In genomic region chr2:164745012-164745797, GRCh38 we compare ENCODE assay signal across 32 cellular contexts.
DNase-seq lines count a peak whose midpoint lies in the region; ATAC-seq, FAIRE-seq and TF ChIP-seq lines count a peak whose summit lies in the region.
"Had no signal": no experiment of that assay in that cellular context is flagged by ENCODE, and none has a peak within 500 bp of the region (broad histone marks: within the 10 kb centered on the region; RNA-seq: fewer than 3 reads in every experiment).

No MANE protein-coding gene starts in this region.

- H3K36me3 Mint-ChIP-seq in stimulated activated memory B cell treated with anti-CD40 and anti-IgM and Interleukin-4, amounts not matched to agents 10 μg/mL and 1 μg/mL and 100 μg/mL, for 72 hours, result peaks cover 33% of the 10 kb centered on the region
- H3K36me3 Mint-ChIP-seq in CD4-positive, alpha-beta memory T cell, result no peaks in the 10 kb centered on the region
- H3K36me3 Mint-ChIP-seq: activated CD8-positive, alpha-beta memory T cell treated with anti-CD3 and anti-CD28 coated beads, Interleukin-2, amount 10 ng/mL, durations not matched to agents 7 days and 5 days; CD4-positive, CD25-positive, alpha-beta regulatory T cell; neural progenitor cell had no signal

- TF ChIP-seq EP300 in HepG2 (IDR thresholded peaks at IDR 0.05; ENCODE audit: low read depth in 2 of 2, low read length in 2 of 2), result peak in 1 of 2 experiments; percentile 47; a peak in 1 of 4 replicates
- no peak for TF ChIP-seq EP300 in HepG2 (CRISPR knock-in tag; IDR thresholded peaks at IDR 0.05; ENCODE audit: borderline replicate concordance)

- H3K27me3 ChIP-seq in OCI-LY3 (ENCODE audit: low read depth, low read length) (no peaks in the 10 kb centered on the region), HepG2 (ENCODE audit: control insufficient read depth in 1 of 2, insufficient read depth in 2 of 2, low read length in 2 of 2) (no peaks in the 10 kb centered on the region), colonic mucosa (no peaks in the 10 kb centered on the region)
- no peaks in the 10 kb centered on the region for H3K27me3 ChIP-seq in CD4-positive, alpha-beta memory T cell (ENCODE audit: insufficient read depth, low read length)
- H3K27me3 ChIP-seq: cardiac muscle cell, neural progenitor cell, testis had no signal

- POLR2A ChIA-PET in HepG2 (lab: Yijun Ruan, JAX), result no interaction called here
- POLR2A ChIA-PET in CD4-positive, alpha-beta memory T cell (lab: Charles Lee; ENCODE audit: partially characterized antibody), result no interaction called here

- in situ Hi-C loops in HepG2 (cut with HindIII; ENCODE audit: extremely low pct_ligation_motif_present, low pct_unique_long_range_greater_than_20kb), result no loop called here

- H3K9me3 ChIP-seq in OCI-LY3 (ENCODE audit: insufficient read depth, low read length) (no peaks in the 10 kb centered on the region), HepG2 (ENCODE audit: low read length) (no peaks in the 10 kb centered on the region), colonic mucosa (no peaks in the 10 kb centered on the region)
- no peaks in the 10 kb centered on the region for H3K9me3 ChIP-seq in CD4-positive, alpha-beta memory T cell (ENCODE audit: control insufficient read depth in 1 of 2, low read length in 2 of 2)
- H3K9me3 ChIP-seq: testis had no signal

- no peak for TF ChIP-seq CTCF in OCI-LY3 (IDR thresholded peaks at IDR 0.05; ENCODE audit: low read depth, low read length)
- no peak for TF ChIP-seq CTCF in HepG2 (CRISPR knock-in tag; IDR thresholded peaks at IDR 0.05)
- TF ChIP-seq CTCF in colonic mucosa (IDR thresholded peaks at IDR 0.05), result no peak

- CTCF ChIA-PET in HepG2 (lab: Yijun Ruan, JAX; ENCODE audit: low intra/inter-chr PET ratio, low total read pairs), result no interaction called here
- CTCF ChIA-PET in CD4-positive, alpha-beta memory T cell (lab: Charles Lee; ENCODE audit: partially characterized antibody), result no interaction called here

- TF ChIP-seq POLR2A in HepG2 (IDR thresholded peaks at IDR 0.05; ENCODE audit: insufficient read depth in 1 of 2, low read depth in 2 of 2, low read length in 2 of 2), result no peak

- peak overlapping the region; percentile 71 for H3K27ac Mint-ChIP-seq in stimulated activated memory B cell treated with anti-CD40 and anti-IgM and Interleukin-4, amounts not matched to agents 10 μg/mL and 1 μg/mL and 100 μg/mL, for 72 hours
- H3K27ac Mint-ChIP-seq in CD4-positive, alpha-beta memory T cell, result no peak overlapping the region
- H3K27ac Mint-ChIP-seq: activated CD4-positive, alpha-beta T cell treated with anti-CD3 and anti-CD28 coated beads, Interleukin-2, amount 10 ng/mL, durations not matched to agents 7 days and 5 days; activated CD8-positive, alpha-beta memory T cell treated with anti-CD3 and anti-CD28 coated beads, Interleukin-2, amount 10 ng/mL, durations not matched to agents 7 days and 5 days; activated T-cell treated with anti-CD3 and anti-CD28 coated beads, Interleukin-2, amount 50 U/mL, for 72 hours; CD4-positive, CD25-positive, alpha-beta regulatory T cell; neural progenitor cell had no signal

- peak overlapping the region; percentile 72 for H3K27ac ChIP-seq in OCI-LY3 (ENCODE audit: low read length)
- peak overlapping the region; percentile 31 for H3K27ac ChIP-seq in HepG2 (ENCODE audit: extremely low read length, insufficient read depth, low read length)
- H3K27ac ChIP-seq in CD4-positive, alpha-beta memory T cell (ENCODE audit: low read depth, low read length), result no peak overlapping the region
- no peak overlapping the region for H3K27ac ChIP-seq in colonic mucosa
- H3K27ac ChIP-seq: cardiac muscle cell, neural progenitor cell, testis, WERI-Rb-1 had no signal

- peaks cover 72% of the 10 kb centered on the region for H3K4me1 Mint-ChIP-seq in stimulated activated memory B cell treated with anti-CD40 and anti-IgM and Interleukin-4, amounts not matched to agents 10 μg/mL and 1 μg/mL and 100 μg/mL, for 72 hours
- H3K4me1 Mint-ChIP-seq in CD4-positive, alpha-beta memory T cell, result no peaks in the 10 kb centered on the region
- H3K4me1 Mint-ChIP-seq: activated CD4-positive, alpha-beta T cell treated with anti-CD3 and anti-CD28 coated beads, Interleukin-2, amount 10 ng/mL, durations not matched to agents 7 days and 5 days; activated CD8-positive, alpha-beta memory T cell treated with anti-CD3 and anti-CD28 coated beads, Interleukin-2, amount 10 ng/mL, durations not matched to agents 7 days and 5 days; CD4-positive, CD25-positive, alpha-beta regulatory T cell had no signal

- intact Hi-C loops in HepG2 (cut with micrococcal nuclease; ENCODE audit: unreplicated experiment) (no loop called here), colonic mucosa (cut with DNase I) (no loop called here)
- intact Hi-C loops in CD4-positive, alpha-beta memory T cell (cut with micrococcal nuclease), result no loop called here

- H2AFZ ChIP-seq in OCI-LY3 (ENCODE audit: low read depth, low read length) (no peak overlapping the region), HepG2 (ENCODE audit: low read length) (no peak overlapping the region)
- H2AFZ ChIP-seq: neural progenitor cell had no signal

- peak overlapping the region; percentile 64 for H3K4me3 ChIP-seq in OCI-LY3 (ENCODE audit: low read length)
- no peak overlapping the region; a peak in 1 of 6 replicates for H3K4me3 ChIP-seq in HepG2 (replicated peaks in 1 of 3; ENCODE audit: insufficient read depth in 1 of 3, low read depth in 2 of 3, low read length in 3 of 3)
- H3K4me3 ChIP-seq in CD4-positive, alpha-beta memory T cell (ENCODE audit: low read length in 2 of 2), result no peak overlapping the region
- H3K4me3 ChIP-seq in colonic mucosa, result no peak overlapping the region
- H3K4me3 ChIP-seq: cardiac muscle cell, GM12878, neural progenitor cell, testis had no signal

- no peak for FAIRE-seq in HepG2 (lab: Jason Lieb, UNC)
- FAIRE-seq: GM12878, urothelium cell line had no signal

- H3K4me2 ChIP-seq in OCI-LY3 (ENCODE audit: low read length) (peak overlapping the region; percentile 86), HepG2 (ENCODE audit: low read depth, low read length) (peak overlapping the region; percentile 40)
- H3K4me2 ChIP-seq: neural progenitor cell had no signal

- no TSS peak for BruUV-seq in HepG2 (replicated peaks; lab: Mats Ljungman, UMichigan)

- DNase-seq in dermis blood vessel endothelial cell (peak; percentile 29), HepG2 (ENCODE audit: low spot score) (peak; percentile 58), colonic mucosa (no peak)
- DNase-seq in CD4-positive, alpha-beta memory T cell, result no peak
- DNase-seq: activated CD4-positive, alpha-beta T cell treated with anti-CD3 and anti-CD28 coated beads, Interleukin-2, amount 10 ng/mL, durations not matched to agents 7 days and 5 days; activated CD8-positive, alpha-beta memory T cell treated with anti-CD3 and anti-CD28 coated beads, Interleukin-2, amount 10 ng/mL, durations not matched to agents 7 days and 5 days; activated naive CD4-positive, alpha-beta T cell treated with Interleukin-2 at 50 U/mL for 16 hours; activated T-cell treated with anti-CD3 and anti-CD28 coated beads, Interleukin-2, amount 50 U/mL, for 72 hours; CD4-positive, CD25-positive, alpha-beta regulatory T cell; EL; glutamatergic neuron; GOT3; NCI-H1105 treated with DMSO at 0.1 percent for 48 hours; NCI-H1930; NCI-H526; NK-92 treated with Interleukin-12 subunit alpha and Interleukin-12 subunit beta, amount 100 ng/mL, for 24 hours; stimulated activated CD4-positive, alpha-beta T cell treated with anti-CD3 and anti-CD28 coated beads, Interleukin-15, amount 100 ng/mL, for 24 hours; stimulated activated naive CD4-positive, alpha-beta T cell treated with Interleukin-2 at 50 U/mL for 16 hours; SW 1271; T-helper 9 cell; testis; WERI-Rb-1 had no signal

- H3K9ac ChIP-seq in OCI-LY3 (ENCODE audit: low read length) (peak overlapping the region; percentile 57), HepG2 (ENCODE audit: insufficient read depth, low read depth, low read length) (no peak overlapping the region; the same call in 1 of the 2 replicates), colonic mucosa (ENCODE audit: low read depth in 2 of 2, low read length in 2 of 2) (no peak overlapping the region)
- H3K9ac ChIP-seq: neural progenitor cell had no signal

- ATAC-seq in HepG2 (no peak), HG02981 (IDR thresholded peaks at IDR 0.05; ENCODE audit: unreplicated experiment) (no peak)
- no peak for ATAC-seq in stimulated activated memory B cell treated with anti-CD40 and anti-IgM and Interleukin-4, amounts not matched to agents 10 μg/mL and 1 μg/mL and 100 μg/mL, for 72 hours
- ATAC-seq: activated CD8-positive, alpha-beta memory T cell treated with anti-CD3 and anti-CD28 coated beads, Interleukin-2, amount 10 ng/mL, durations not matched to agents 7 days and 5 days; activated T-cell treated with anti-CD3 and anti-CD28 coated beads, Interleukin-2, amount 50 U/mL, for 72 hours; GM12878; Panc1; sciatic nerve had no signal

- H3K36me3 ChIP-seq in OCI-LY3 (replicated peaks; ENCODE audit: low read depth, low read length) (peaks cover 31% of the 10 kb centered on the region), HepG2 (replicated peaks in 1 of 2; ENCODE audit: control insufficient read depth in 1 of 2, insufficient read depth in 2 of 2, low read length in 2 of 2) (peaks cover 1 to 6% of the 10 kb centered on the region in 2 experiments; a peak in 3 of 5 replicates), colonic mucosa (no peaks in the 10 kb centered on the region)
- H3K36me3 ChIP-seq in CD4-positive, alpha-beta memory T cell (ENCODE audit: insufficient read depth, low read length), result no peaks in the 10 kb centered on the region
- H3K36me3 ChIP-seq: cardiac muscle cell, neural progenitor cell, WERI-Rb-1 had no signal

- H3K79me2 ChIP-seq in OCI-LY3 (ENCODE audit: low read length) (peaks cover 99% of the 10 kb centered on the region), HepG2 (ENCODE audit: insufficient read depth, low read length) (peaks cover 71% of the 10 kb centered on the region)

- H3K4me3 Mint-ChIP-seq in stimulated activated memory B cell treated with anti-CD40 and anti-IgM and Interleukin-4, amounts not matched to agents 10 μg/mL and 1 μg/mL and 100 μg/mL, for 72 hours, result peak overlapping the region; percentile 71
- H3K4me3 Mint-ChIP-seq in CD4-positive, alpha-beta memory T cell, result no peak overlapping the region
- H3K4me3 Mint-ChIP-seq: activated CD4-positive, alpha-beta T cell treated with anti-CD3 and anti-CD28 coated beads, Interleukin-2, amount 10 ng/mL, durations not matched to agents 7 days and 5 days; activated CD8-positive, alpha-beta memory T cell treated with anti-CD3 and anti-CD28 coated beads, Interleukin-2, amount 10 ng/mL, durations not matched to agents 7 days and 5 days; activated T-cell treated with anti-CD3 and anti-CD28 coated beads, Interleukin-2, amount 50 U/mL, for 72 hours; CD4-positive, CD25-positive, alpha-beta regulatory T cell; neural progenitor cell had no signal

- H3K27me3 Mint-ChIP-seq in stimulated activated memory B cell treated with anti-CD40 and anti-IgM and Interleukin-4, amounts not matched to agents 10 μg/mL and 1 μg/mL and 100 μg/mL, for 72 hours, result no peaks in the 10 kb centered on the region
- H3K27me3 Mint-ChIP-seq in CD4-positive, alpha-beta memory T cell, result peaks cover 0 to 4% of the 10 kb centered on the region in 2 donors
- H3K27me3 Mint-ChIP-seq: activated CD8-positive, alpha-beta memory T cell treated with anti-CD3 and anti-CD28 coated beads, Interleukin-2, amount 10 ng/mL, durations not matched to agents 7 days and 5 days; IgD-negative memory B cell had no signal

- no peaks in the 10 kb centered on the region for H3K9me3 Mint-ChIP-seq in stimulated activated memory B cell treated with anti-CD40 and anti-IgM and Interleukin-4, amounts not matched to agents 10 μg/mL and 1 μg/mL and 100 μg/mL, for 72 hours
- H3K9me3 Mint-ChIP-seq in CD4-positive, alpha-beta memory T cell, result peaks cover 0 to 5% (median 0%) of the 10 kb centered on the region in 8 donors
- H3K9me3 Mint-ChIP-seq: activated CD4-positive, alpha-beta T cell treated with anti-CD3 and anti-CD28 coated beads, Interleukin-2, amount 10 ng/mL, durations not matched to agents 7 days and 5 days; activated T-cell treated with anti-CD3 and anti-CD28 coated beads, Interleukin-2, amount 50 U/mL, for 72 hours; IgD-negative memory B cell; neural progenitor cell had no signal

- H4K20me1 ChIP-seq in OCI-LY3 (ENCODE audit: insufficient read depth, low read length), result peaks cover 53% of the 10 kb centered on the region
- H4K20me1 ChIP-seq in HepG2 (ENCODE audit: insufficient read depth, low read length), result no peaks in the 10 kb centered on the region

- TF ChIP-seq RAD21 in HepG2 (CRISPR knock-in tag; IDR thresholded peaks at IDR 0.05), result no peak

- WGBS in HepG2 (ENCODE audit: low lambda C conversion rate), result 59% methylated on average over 5 of the region's 5 CpGs

- H3K4me1 ChIP-seq in OCI-LY3 (ENCODE audit: low read length) (peaks cover 98% of the 10 kb centered on the region), HepG2 (ENCODE audit: insufficient read depth, low read length) (peaks cover 80% of the 10 kb centered on the region), colonic mucosa (no peaks in the 10 kb centered on the region)
- no peaks in the 10 kb centered on the region for H3K4me1 ChIP-seq in CD4-positive, alpha-beta memory T cell (ENCODE audit: insufficient read depth, low read length)
- H3K4me1 ChIP-seq: neural progenitor cell had no signal

Comparison
In these comparisons a context has a peak if more than half of its experiments do, and no peak if none do; other contexts are left out.
1. H3K27ac ChIP-seq: peak in OCI-LY3 (single experiment) and HepG2 (single experiment); none in CD4-positive, alpha-beta memory T cell (single experiment) and colonic mucosa (single experiment).
2. DNase-seq: peak in dermis blood vessel endothelial cell (single experiment) and HepG2 (single experiment); none in CD4-positive, alpha-beta memory T cell (0 of 5) and colonic mucosa (single experiment).